8 cellular contexts compared by ENCODE assay signal in genomic region chr5:179805529-179806249, GRCh38. TPM values are rescaled to one million over a fixed set of nuclear protein-coding genes. Genes with fewer than 3 reads are reported as not detected.
DNase-seq lines count a peak whose midpoint lies in the region; ATAC-seq and TF ChIP-seq lines count a peak whose summit lies in the region.

No MANE protein-coding gene starts in this region.

- peaks cover 4% of the 10 kb centered on the region for H3K36me3 Mint-ChIP-seq in mesothelial cell of epicardium

- peak overlapping the region; percentile 83 for H3K4me3 Mint-ChIP-seq in mesothelial cell of epicardium

- no TSS peak for BruUV-seq in A673 (replicated peaks; lab: Mats Ljungman, UMichigan)

- POLR2A ChIA-PET in A673 (lab: Charles Lee; ENCODE audit: low non-redundant PET), result no interaction called here

- H3K27ac ChIP-seq in A673 (ENCODE audit: low read depth, low read length, poor library complexity, severe bottlenecking) (peak overlapping the region; percentile 71), RWPE2 (ENCODE audit: poor library complexity, severe bottlenecking) (peak overlapping the region; percentile 83), upper lobe of right lung (peak overlapping the region; percentile 93)

- H3K27me3 Mint-ChIP-seq in mesothelial cell of epicardium (ENCODE audit: low read depth), result no peaks in the 10 kb centered on the region

- in situ Hi-C loops in GM13976 (cut with MboI; ENCODE audit: low sequenced_read_pairs, unreplicated experiment), result no loop called here

- H3K4me1 ChIP-seq in A673 (ENCODE audit: insufficient read depth, low read length, poor library complexity, severe bottlenecking) (peaks cover 28% of the 10 kb centered on the region), RWPE2 (ENCODE audit: insufficient read depth, poor library complexity, severe bottlenecking) (peaks cover 13% of the 10 kb centered on the region), upper lobe of right lung (peaks cover 32% of the 10 kb centered on the region)

- peak overlapping the region; percentile 76 for H3K4me3 ChIP-seq in A673 (ENCODE audit: low read depth, low read length, poor library complexity, severe bottlenecking)
- H3K4me3 ChIP-seq in RWPE2 (ENCODE audit: severe bottlenecking), result peak overlapping the region; percentile 75
- H3K4me3 ChIP-seq in upper lobe of right lung, result peak overlapping the region; percentile 87

- intact Hi-C loops in A673 (cut with micrococcal nuclease; ENCODE audit: unreplicated experiment) (no loop called here), upper lobe of right lung (cut with DNase I) (no loop called here)

- H3K27ac Mint-ChIP-seq in mesothelial cell of epicardium, result peak overlapping the region; percentile 88

- ATAC-seq in HG03025 (IDR thresholded peaks at IDR 0.05; ENCODE audit: low FRiP score, unreplicated experiment), result peak; percentile 20
- peak; percentile 45 for ATAC-seq in RWPE2 (ENCODE audit: low read depth)
- peak; percentile 46 for ATAC-seq in upper lobe of right lung

- no peaks in the 10 kb centered on the region for H3K9me3 ChIP-seq in A673 (ENCODE audit: low read depth, low read length, poor library complexity, severe bottlenecking)
- H3K9me3 ChIP-seq in RWPE2 (ENCODE audit: severe bottlenecking), result no peaks in the 10 kb centered on the region
- H3K9me3 ChIP-seq in upper lobe of right lung, result no peaks in the 10 kb centered on the region

- DNase-seq in A673 (ENCODE audit: low spot score) (no peak), GM13976 (ENCODE audit: low spot score) (peak; percentile 82), RWPE2 (ENCODE audit: low spot score) (peak; percentile 78), ecto neural progenitor cell (ENCODE audit: low spot score) (peak; percentile 67), mesothelial cell of epicardium (ENCODE audit: low spot score in 2 of 2, unreplicated experiment in 2 of 2) (no peak), upper lobe of right lung (peak; percentile 81), SIG-M5 (lab: John Stamatoyannopoulos, UW) (no peak)

- H3K4me1 Mint-ChIP-seq in mesothelial cell of epicardium, result peaks cover 29% of the 10 kb centered on the region

- H3K27me3 ChIP-seq in A673 (replicated peaks; ENCODE audit: insufficient read depth, low read depth, low read length, poor library complexity) (no peaks in the 10 kb centered on the region), RWPE2 (ENCODE audit: insufficient read depth, poor library complexity, severe bottlenecking) (no peaks in the 10 kb centered on the region), upper lobe of right lung (no peaks in the 10 kb centered on the region)

- H3K9me3 Mint-ChIP-seq in mesothelial cell of epicardium, result no peaks in the 10 kb centered on the region

- H3K36me3 ChIP-seq in A673 (ENCODE audit: insufficient read depth, low read length, poor library complexity, severe bottlenecking), result no peaks in the 10 kb centered on the region
- peaks cover 19% of the 10 kb centered on the region for H3K36me3 ChIP-seq in RWPE2 (ENCODE audit: low read depth)
- peaks cover 8% of the 10 kb centered on the region for H3K36me3 ChIP-seq in upper lobe of right lung

- no peak for TF ChIP-seq CTCF in A673 (conservative IDR thresholded peaks at IDR 0.05; ENCODE audit: low read depth, low read length)
- TF ChIP-seq CTCF in GM13976 (IDR thresholded peaks at IDR 0.05; ENCODE audit: borderline replicate concordance, control extremely low read depth, extremely low read depth, insufficient read depth, missing control alignments), result no peak
- TF ChIP-seq CTCF in RWPE2 (IDR thresholded peaks at IDR 0.05; ENCODE audit: poor library complexity, severe bottlenecking), result no peak
- TF ChIP-seq CTCF in mesothelial cell of epicardium (IDR thresholded peaks at IDR 0.05; ENCODE audit: unreplicated experiment), result no peak
- TF ChIP-seq CTCF in upper lobe of right lung (IDR thresholded peaks at IDR 0.05), result no peak

- CTCF ChIA-PET in A673 (lab: Charles Lee), result interaction anchor here (0.5 kb wide), 1 partner anchor 99 kb away, joined by 7 read pairs; no protein-coding TSS in a partner anchor

RNA-seq across cellular contexts. Expression of gene MGAT4B, which starts 1.0 kb away (rescaled TPM):
- total RNA-seq in A673 (2021), result 59.5 and 63.9 TPM in 2 replicates
- 131 to 133 TPM (median 131 TPM) in 3 replicates for total RNA-seq in mesothelial cell of epicardium
- 118 TPM for total RNA-seq in upper lobe of right lung

RNA-seq across cellular contexts. Expression of gene LTC4S, which starts 11.9 kb away (rescaled TPM):
- total RNA-seq in A673 (2021) (0.58 and 1.5 TPM in 2 replicates), mesothelial cell of epicardium (4.7 to 5.2 TPM (median 5.0 TPM) in 3 replicates), upper lobe of right lung (22.6 TPM)

RNA-seq across cellular contexts. Expression of gene SQSTM1, which starts 15.0 kb away (rescaled TPM):
- total RNA-seq in A673 (2021), result 84.1 and 105 TPM in 2 replicates
- 145 to 149 TPM (median 146 TPM) in 3 replicates for total RNA-seq in mesothelial cell of epicardium
- total RNA-seq in upper lobe of right lung, result 501 TPM

RNA-seq across cellular contexts. Expression of gene MRNIP, which starts 52.9 kb away (rescaled TPM):
- total RNA-seq in A673 (2021), result 29.9 and 31.3 TPM in 2 replicates
- total RNA-seq in mesothelial cell of epicardium, result 44.1 to 48.2 TPM (median 47.0 TPM) in 3 replicates
- 25.4 TPM for total RNA-seq in upper lobe of right lung

Comparison
In these comparisons a context has a peak if more than half of its experiments do, and no peak if none do; other contexts are left out.
1. DNase-seq: peak in GM13976 (single experiment), RWPE2 (single experiment), ecto neural progenitor cell (single experiment) and upper lobe of right lung (single experiment); none in A673 (single experiment), mesothelial cell of epicardium (0 of 2) and SIG-M5 (single experiment).
2. Peak in every context shown above with its lines, with median percentiles within 50 percentile points of each other: H3K27ac ChIP-seq, H3K4me3 ChIP-seq and ATAC-seq.